Comparison of ENCODE assay signal across 9 cellular contexts in the genomic region with DNA sequence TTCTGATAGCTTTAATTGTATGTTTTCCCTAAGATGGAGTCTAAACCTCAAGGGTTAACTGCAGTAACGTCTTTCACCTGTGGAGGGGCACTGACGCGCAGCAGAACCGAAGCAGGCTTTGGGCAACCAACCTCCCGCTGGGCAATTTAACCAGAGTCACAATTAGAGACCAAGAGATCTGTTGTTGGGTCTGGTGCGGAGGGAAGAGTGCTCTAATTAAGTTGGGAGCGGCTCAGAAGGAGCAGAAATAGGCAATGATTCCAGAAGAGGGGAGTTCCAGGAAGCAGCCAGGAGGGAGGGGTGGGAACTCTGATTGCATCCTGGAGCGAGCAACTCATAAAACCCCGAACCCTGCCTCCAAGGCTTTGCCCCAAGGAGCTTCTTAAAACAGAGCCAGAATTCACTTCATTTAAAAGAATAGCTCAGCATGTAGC.
DNase-seq lines count a peak whose midpoint lies in the region; ATAC-seq, FAIRE-seq and TF ChIP-seq lines count a peak whose summit lies in the region.
"Had no signal": no experiment of that assay in that cellular context is flagged by ENCODE, and none has a peak within 500 bp of the region (broad histone marks: within the 10 kb centered on the region; RNA-seq: fewer than 3 reads in every experiment).

No MANE protein-coding gene starts in this region.

- no peaks in the 10 kb centered on the region for H3F3A ChIP-seq in Loucy (ENCODE audit: low read depth)

- no peak overlapping the region for H2BK12ac ChIP-seq in H1 (ENCODE audit: low read depth, low read length)

- FAIRE-seq in H1 (lab: Jason Lieb, UNC) = peak; percentile 93
- FAIRE-seq in H54 (lab: Jason Lieb, UNC) = no peak

- POLR2A ChIA-PET in A673 (lab: Charles Lee; ENCODE audit: low non-redundant PET) (interaction anchor here (1.0 kb wide), 1 partner anchor 246 kb away, joined by 3 read pairs; a partner anchor contains a TSS), H1 (lab: Charles Lee; ENCODE audit: partially characterized antibody) (interaction anchor here (1.9 kb wide), 1 partner anchor 27 kb away, joined by 4 read pairs; no protein-coding TSS in a partner anchor)

- H3K9me3 ChIP-seq in A673 (ENCODE audit: low read depth, low read length, poor library complexity, severe bottlenecking) (no peaks in the 10 kb centered on the region), Loucy (ENCODE audit: insufficient read depth, low read depth, low read length) (no peaks in the 10 kb centered on the region), H1 (ENCODE audit: insufficient read depth in 2 of 2, low read depth in 1 of 2, low read length in 1 of 2) (no peaks in the 10 kb centered on the region), uterus (no peaks in the 10 kb centered on the region)

- intact Hi-C loops in A673 (cut with micrococcal nuclease; ENCODE audit: unreplicated experiment) (no loop called here), uterus (cut with DNase I; ENCODE audit: low total_unique reads) (no loop called here)

- H3K27ac ChIP-seq in A673 (ENCODE audit: low read depth, low read length, poor library complexity, severe bottlenecking) = no peak overlapping the region
- no peak overlapping the region for H3K27ac ChIP-seq in H1 (ENCODE audit: low read depth, low read length)
- no peak overlapping the region for H3K27ac ChIP-seq in uterus

- H2BK120ac ChIP-seq in H1 (replicated peaks; ENCODE audit: low read depth, low read length) = no peak overlapping the region

- H3K36me3 ChIP-seq in A673 (ENCODE audit: insufficient read depth, low read length, poor library complexity, severe bottlenecking) (no peaks in the 10 kb centered on the region), Loucy (ENCODE audit: insufficient read depth, low read length) (no peaks in the 10 kb centered on the region), H1 (ENCODE audit: control insufficient read depth in 2 of 4, insufficient read depth in 4 of 4, low read length in 3 of 4) (no peaks in the 10 kb centered on the region), uterus (no peaks in the 10 kb centered on the region)

- H3K79me1 ChIP-seq in H1 (ENCODE audit: low read depth, low read length) = no peaks in the 10 kb centered on the region

- no peak overlapping the region for H3K23ac ChIP-seq in H1 (ENCODE audit: insufficient read length)

- H2AK5ac ChIP-seq in H1 (ENCODE audit: low read depth, low read length) = no peak overlapping the region

- TF ChIP-seq CTCF in A673 (conservative IDR thresholded peaks at IDR 0.05; ENCODE audit: low read depth, low read length) = peak; percentile 49
- TF ChIP-seq CTCF in Loucy (conservative IDR thresholded peaks at IDR 0.05; ENCODE audit: low read length) = peak; percentile 51
- TF ChIP-seq CTCF in H1 (IDR thresholded peaks at IDR 0.05; ENCODE audit: control extremely low read depth in 1 of 3, insufficient read depth in 1 of 3, low read depth in 1 of 3, low read length in 3 of 3) = peak; percentile 55 to 77 (median 66)
- no peak for TF ChIP-seq CTCF in uterus (IDR thresholded peaks at IDR 0.05)

- peak; percentile 74 to 77 for TF ChIP-seq RAD21 in H1 (IDR thresholded peaks at IDR 0.05 in 1 of 2, conservative IDR thresholded peaks at IDR 0.05 in 1 of 2; ENCODE audit: low read depth in 2 of 2, low read length in 2 of 2)

- H4K20me1 ChIP-seq in Loucy (ENCODE audit: insufficient read depth, low read length, poor library complexity, severe bottlenecking) (no peaks in the 10 kb centered on the region), H1 (replicated peaks in 1 of 2; ENCODE audit: control insufficient read depth in 1 of 2, insufficient read depth in 2 of 2, low read length in 2 of 2) (peaks cover 2% of the 10 kb centered on the region in 2 experiments)

- peak; percentile 84 for DNase-seq in A673 (ENCODE audit: low spot score)
- DNase-seq in H1 (ENCODE audit: low read depth in 1 of 2, low spot score in 2 of 2) = peak; percentile 61 to 82
- no peak for DNase-seq in GM03348 (ENCODE audit: low spot score)
- DNase-seq in uterus = no peak
- DNase-seq in H54 (ENCODE audit: insufficient read length, low spot score) = no peak
- DNase-seq: activated naive CD4-positive, alpha-beta T cell had no signal

- BruUV-seq in A673 (replicated peaks; lab: Mats Ljungman, UMichigan) = no TSS peak

- H3K23me2 ChIP-seq in H1 (ENCODE audit: low read depth, low read length) = no peaks in the 10 kb centered on the region; the same call in 1 of the 2 replicates

- H4K5ac ChIP-seq in H1 (ENCODE audit: insufficient read length, low read depth, low read length) = no peak overlapping the region

- H3K56ac ChIP-seq in H1 (replicated peaks; ENCODE audit: insufficient read length, low read depth, low read length) = no peak overlapping the region

- H4K91ac ChIP-seq in H1 (replicated peaks; ENCODE audit: insufficient read length, low read length) = no peak overlapping the region

- H3K27me3 ChIP-seq in A673 (replicated peaks; ENCODE audit: insufficient read depth, low read depth, low read length, poor library complexity) (no peaks in the 10 kb centered on the region), Loucy (ENCODE audit: insufficient read depth, low read length, poor library complexity, severe bottlenecking) (no peaks in the 10 kb centered on the region), H1 (replicated peaks in 1 of 4; ENCODE audit: control insufficient read depth in 3 of 4, extremely low read depth in 1 of 4, insufficient read depth in 3 of 4, low read length in 3 of 4) (peaks cover 30 to 69% (median 51%) of the 10 kb centered on the region in 4 experiments), uterus (peaks cover 0 to 24% of the 10 kb centered on the region in 2 donors)

- ATAC-seq in GM19351 (IDR thresholded peaks at IDR 0.05; ENCODE audit: unreplicated experiment) = peak; percentile 89
- ATAC-seq in HG03108 (IDR thresholded peaks at IDR 0.05; ENCODE audit: unreplicated experiment) = no peak

- no peak overlapping the region for H3K4ac ChIP-seq in H1 (replicated peaks; ENCODE audit: insufficient read length, low read depth, low read length)

- H3K4me3 ChIP-seq in A673 (ENCODE audit: low read depth, low read length, poor library complexity, severe bottlenecking) (peak overlapping the region; percentile 23), Loucy (ENCODE audit: low read length, poor library complexity, severe bottlenecking) (no peak overlapping the region), H1 (ENCODE audit: extremely low read depth in 1 of 4, insufficient read depth in 2 of 4, low read depth in 3 of 4, low read length in 4 of 4) (peak overlapping the region in 1 of 4 experiments; percentile 40; a peak in 2 of 8 replicates), uterus (no peak overlapping the region)

- no peaks in the 10 kb centered on the region for H3K9me2 ChIP-seq in Loucy (replicated peaks; ENCODE audit: low read depth, low read length)

- H3K4me1 ChIP-seq in A673 (ENCODE audit: insufficient read depth, low read length, poor library complexity, severe bottlenecking) (peaks cover 44% of the 10 kb centered on the region), Loucy (ENCODE audit: insufficient read depth, low read length, poor library complexity, severe bottlenecking) (no peaks in the 10 kb centered on the region), H1 (replicated peaks in 1 of 4; ENCODE audit: control insufficient read depth in 3 of 4, insufficient read depth in 4 of 4, low read length in 3 of 4) (peaks cover 0 to 9% (median 6%) of the 10 kb centered on the region in 4 experiments; a peak in 3 of 7 replicates), uterus (no peaks in the 10 kb centered on the region)

- WGBS in H1 (ENCODE audit: extremely low coverage in 1 of 2, insufficient coverage in 1 of 2, insufficient read length in 1 of 2, insufficient replicate concordance in 2 of 2, low coverage in 1 of 2, low lambda C conversion rate in 2 of 2, missing lambda C conversion rate in 1 of 2), 2 experiments = 1% methylated on average over 9 of the region's 9 CpGs; no CpG with 5 or more reads in 1 of the 2 experiments

- H3K4me2 ChIP-seq in Loucy (ENCODE audit: low read depth, low read length, poor library complexity, severe bottlenecking) (peak overlapping the region; percentile 37), H1 (ENCODE audit: insufficient read depth in 1 of 2, low read depth in 2 of 2, low read length in 2 of 2) (peak overlapping the region; percentile 46 to 55; a peak in 3 of 4 replicates)

- H4K8ac ChIP-seq in H1 (ENCODE audit: extremely low read depth, insufficient read depth, low read length) = no peak overlapping the region

- TF ChIP-seq POLR2A in H1 (IDR thresholded peaks at IDR 0.05; ENCODE audit: control extremely low read depth in 1 of 2, low read depth in 2 of 2, low read length in 2 of 2) = no peak
- TF ChIP-seq POLR2A in uterus (IDR thresholded peaks at IDR 0.05) = no peak
- TF ChIP-seq POLR2A in H54 (IDR thresholded peaks at IDR 0.05; ENCODE audit: low read depth, low read length) = no peak

- H2BK5ac ChIP-seq in H1 (ENCODE audit: low read depth, low read length) = no peak overlapping the region

- CTCF ChIA-PET in A673 (lab: Charles Lee) = interaction anchor here (1.4 to 1.6 kb wide), 3 partner anchors 14 to 265 kb away, joined by 4 to 10 read pairs (median 4); no protein-coding TSS in a partner anchor
- CTCF ChIA-PET in H1 (lab: Charles Lee; ENCODE audit: partially characterized antibody) = interaction anchor here (0.6 to 10.9 kb wide), 50 partner anchors 9 to 697 kb away, joined by 3 to 95 read pairs (median 4); a partner anchor contains a TSS

- TF ChIP-seq EP300 in H1 (IDR thresholded peaks at IDR 0.05; ENCODE audit: borderline replicate concordance in 1 of 2, low read depth in 2 of 2, low read length in 2 of 2) = no peak

- no peak overlapping the region for H3K18ac ChIP-seq in H1 (ENCODE audit: extremely low read depth, low read length)

- no peak overlapping the region for H3K9ac ChIP-seq in Loucy (ENCODE audit: low read depth, low read length, poor library complexity, severe bottlenecking)
- no peak overlapping the region for H3K9ac ChIP-seq in H1 (replicated peaks in 1 of 4; ENCODE audit: extremely low read depth in 1 of 4, low read depth in 3 of 4, low read length in 3 of 4)

- H2BK15ac ChIP-seq in H1 (ENCODE audit: low read length) = no peak overlapping the region

- no peak overlapping the region for H3K14ac ChIP-seq in H1 (ENCODE audit: insufficient read length)

- H2AFZ ChIP-seq in Loucy (ENCODE audit: low read length) (peak overlapping the region; percentile 80; the same call in 1 of the 2 replicates), H1 (ENCODE audit: low read length) (no peak overlapping the region)

- no peak overlapping the region for H2BK20ac ChIP-seq in H1 (ENCODE audit: low read length)

- no peaks in the 10 kb centered on the region for H3K79me2 ChIP-seq in Loucy (ENCODE audit: insufficient read depth, low read length)
- no peaks in the 10 kb centered on the region for H3K79me2 ChIP-seq in H1 (ENCODE audit: control insufficient read depth in 1 of 2, insufficient read depth in 2 of 2, low read length in 2 of 2)

TF ChIP-seq in H1, 55 proteins besides CTCF, POLR2A, EP300 and RAD21 (continues in another document):
- TF ChIP-seq RXRA (IDR thresholded peaks at IDR 0.05; ENCODE audit: insufficient read depth, low read depth, low read length) (0 out of 2 replicates have a peak, but pooled peaks have one; percentile 77), GABPA (IDR thresholded peaks at IDR 0.05; ENCODE audit: borderline replicate concordance, insufficient read depth, low read length) (no peak)

Comparison
In these comparisons a context has a peak if more than half of its experiments do, and no peak if none do; other contexts are left out.
1. DNase-seq: peak in A673 (single experiment) and H1 (2 of 2); none in GM03348 (single experiment), uterus (0 of 2) and H54 (single experiment).
2. CTCF ChIP-seq: peak in A673 (single experiment), Loucy (single experiment) and H1 (3 of 3); none in uterus (0 of 4).